ENCODE assay signal across 20 cellular contexts in the genomic region with DNA sequence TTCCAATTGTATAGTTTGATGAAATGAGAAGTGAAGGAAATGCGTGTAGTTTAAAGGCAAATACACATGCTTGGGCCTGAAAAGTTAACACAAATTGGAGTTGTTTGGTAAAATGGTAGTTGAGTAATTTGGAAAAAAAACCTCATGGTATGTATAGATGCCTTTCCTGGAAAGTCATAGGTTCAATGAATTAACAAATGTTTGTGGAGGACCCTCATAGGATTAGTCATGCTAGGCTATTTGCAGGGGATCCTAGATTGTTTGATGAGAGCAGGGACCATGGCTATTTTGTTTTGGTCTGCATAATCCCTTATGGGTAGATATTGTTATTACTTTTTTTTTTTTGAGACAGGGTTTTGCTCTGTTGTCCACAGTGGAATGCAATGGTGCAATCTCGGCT.
"Had no signal": no experiment of that assay in that cellular context is flagged by ENCODE, and none has a peak within 500 bp of the region (broad histone marks: within the 10 kb centered on the region; RNA-seq: fewer than 3 reads in every experiment).

No MANE protein-coding gene starts in this region.

- DNase-seq: colonic mucosa; dermis blood vessel endothelial cell; esophagus squamous epithelium; foreskin fibroblast; left colon; mammary epithelial cell; mucosa of descending colon; naive thymus-derived CD8-positive, alpha-beta T cell; posterior cingulate gyrus; sigmoid colon; stimulated activated CD4-positive, alpha-beta T cell treated with anti-CD3 and anti-CD28 coated beads, Interleukin-2, amount 100 ng/mL, for 24 hours; stimulated activated CD4-positive, alpha-beta T cell treated with anti-CD3 and anti-CD28 coated beads, Interleukin-4, amount 100 ng/mL, for 4 hours; stimulated activated naive B cell treated with anti-CD40 and anti-IgM and Interleukin-4, amounts not matched to agents 10 μg/mL and 1 μg/mL and 100 μg/mL, for 72 hours; stimulated activated naive CD8-positive, alpha-beta T cell treated with anti-CD3 and anti-CD28 coated beads, Interleukin-15, amount 100 ng/mL, for 72 hours; testis had no signal

- H3K9me3 ChIP-seq: colonic mucosa, esophagus squamous epithelium, gastroesophageal sphincter, mucosa of descending colon, sigmoid colon, testis, tibial nerve had no signal

- H3K4me1 ChIP-seq: colonic mucosa had no signal

- H3K27ac Mint-ChIP-seq: naive thymus-derived CD8-positive, alpha-beta T cell; stimulated activated naive B cell treated with anti-CD40 and anti-IgM and Interleukin-4, amounts not matched to agents 10 μg/mL and 1 μg/mL and 100 μg/mL, for 72 hours; stimulated activated naive CD8-positive, alpha-beta T cell treated with anti-CD3 and anti-CD28 coated beads, Interleukin-15, amount 100 ng/mL, for 72 hours had no signal

- H3K4me1 Mint-ChIP-seq: naive thymus-derived CD8-positive, alpha-beta T cell; neural crest cell; stimulated activated naive B cell treated with anti-CD40 and anti-IgM and Interleukin-4, amounts not matched to agents 10 μg/mL and 1 μg/mL and 100 μg/mL, for 72 hours; stimulated activated naive CD8-positive, alpha-beta T cell treated with anti-CD3 and anti-CD28 coated beads, Interleukin-15, amount 100 ng/mL, for 72 hours had no signal

- H3K27me3 Mint-ChIP-seq: stimulated activated naive B cell treated with anti-CD40 and anti-IgM and Interleukin-4, amounts not matched to agents 10 μg/mL and 1 μg/mL and 100 μg/mL, for 72 hours; stimulated activated naive CD8-positive, alpha-beta T cell treated with anti-CD3 and anti-CD28 coated beads, Interleukin-15, amount 100 ng/mL, for 72 hours had no signal

- H3K27me3 ChIP-seq: colonic mucosa, esophagus squamous epithelium, gastroesophageal sphincter, hepatocyte, sigmoid colon, testis, tibial nerve had no signal

- H3K4me3 Mint-ChIP-seq: naive thymus-derived CD8-positive, alpha-beta T cell; neural crest cell; stimulated activated naive B cell treated with anti-CD40 and anti-IgM and Interleukin-4, amounts not matched to agents 10 μg/mL and 1 μg/mL and 100 μg/mL, for 72 hours; stimulated activated naive CD8-positive, alpha-beta T cell treated with anti-CD3 and anti-CD28 coated beads, Interleukin-15, amount 100 ng/mL, for 72 hours had no signal

- H3K9me3 Mint-ChIP-seq: stimulated activated naive CD8-positive, alpha-beta T cell treated with anti-CD3 and anti-CD28 coated beads, Interleukin-15, amount 100 ng/mL, for 72 hours had no signal

- H3K36me3 Mint-ChIP-seq: naive thymus-derived CD8-positive, alpha-beta T cell; stimulated activated naive B cell treated with anti-CD40 and anti-IgM and Interleukin-4, amounts not matched to agents 10 μg/mL and 1 μg/mL and 100 μg/mL, for 72 hours had no signal

- H3K27ac ChIP-seq: colonic mucosa, gastroesophageal sphincter, hepatocyte, testis, tibial nerve had no signal

- ATAC-seq: gastroesophageal sphincter; left colon; mucosa of descending colon; naive thymus-derived CD8-positive, alpha-beta T cell; stimulated activated naive B cell treated with anti-CD40 and anti-IgM and Interleukin-4, amounts not matched to agents 10 μg/mL and 1 μg/mL and 100 μg/mL, for 72 hours; stimulated activated naive CD8-positive, alpha-beta T cell treated with anti-CD3 and anti-CD28 coated beads, Interleukin-15, amount 100 ng/mL, for 72 hours had no signal

- H3K36me3 ChIP-seq: colonic mucosa, esophagus squamous epithelium, gastroesophageal sphincter, sigmoid colon, tibial nerve had no signal

- H3K4me3 ChIP-seq: colonic mucosa, gastroesophageal sphincter, hepatocyte, mucosa of descending colon, sigmoid colon, skin epidermis, testis, tibial nerve had no signal
